8 cellular contexts compared by ENCODE assay signal in genomic region chr17:77365584-77366186, GRCh38.
A peak's percentile ranks its signal among the peaks of the same experiment; 100 is the strongest.
DNase-seq lines count a peak whose midpoint lies in the region; ATAC-seq and TF ChIP-seq lines count a peak whose summit lies in the region.

No MANE protein-coding gene starts in this region.

- H3K36me3 ChIP-seq in thoracic aorta: no peaks in the 10 kb centered on the region

- peaks cover 24 to 39% of the 10 kb centered on the region in 2 donors for H3K4me1 ChIP-seq in thoracic aorta (ENCODE audit: control insufficient read depth in 1 of 2, low read depth in 2 of 2)

- no peaks in the 10 kb centered on the region for H3K9me3 ChIP-seq in thoracic aorta

- ATAC-seq in thoracic aorta (ENCODE audit: insufficient number of reproducible peaks, low FRiP score, low read depth): peak; percentile 87
- ATAC-seq in GM21367 (IDR thresholded peaks at IDR 0.05; ENCODE audit: unreplicated experiment): no peak
- no peak for ATAC-seq in GM18873 (IDR thresholded peaks at IDR 0.05; ENCODE audit: low FRiP score, unreplicated experiment)

- in situ Hi-C loops in astrocyte of the cerebellum (cut with HindIII; ENCODE audit: low sequenced_read_pairs): no loop called here

- H3K4me3 ChIP-seq in astrocyte of the cerebellum (ENCODE audit: low read depth, low read length): no peak overlapping the region
- H3K4me3 ChIP-seq in thoracic aorta: peak overlapping the region; percentile 12

- no peak for TF ChIP-seq CTCF in astrocyte of the cerebellum (IDR thresholded peaks at IDR 0.05; ENCODE audit: low read depth, low read length, missing control alignments)
- TF ChIP-seq CTCF in thoracic aorta (IDR thresholded peaks at IDR 0.05): no peak

- H3K27ac ChIP-seq in thoracic aorta: peak overlapping the region; percentile 75 to 89

- no peaks in the 10 kb centered on the region for H3K27me3 ChIP-seq in thoracic aorta (replicated peaks; ENCODE audit: insufficient read depth)

- DNase-seq in DMS53 treated with DMSO at 0.1 percent for 48 hours (lab: John Stamatoyannopoulos, UW; ENCODE audit: unreplicated experiment) (peak; percentile 23), NCI-H146 (lab: John Stamatoyannopoulos, UW) (peak; percentile 77), astrocyte of the cerebellum (ENCODE audit: low read depth) (peak; percentile 58), kidney tubule cell (ENCODE audit: low spot score) (peak; percentile 89), thoracic aorta (ENCODE audit: low spot score) (peak; percentile 67), SIG-M5 (lab: John Stamatoyannopoulos, UW) (no peak)
